15 cellular contexts compared by ENCODE assay signal in the genomic region with DNA sequence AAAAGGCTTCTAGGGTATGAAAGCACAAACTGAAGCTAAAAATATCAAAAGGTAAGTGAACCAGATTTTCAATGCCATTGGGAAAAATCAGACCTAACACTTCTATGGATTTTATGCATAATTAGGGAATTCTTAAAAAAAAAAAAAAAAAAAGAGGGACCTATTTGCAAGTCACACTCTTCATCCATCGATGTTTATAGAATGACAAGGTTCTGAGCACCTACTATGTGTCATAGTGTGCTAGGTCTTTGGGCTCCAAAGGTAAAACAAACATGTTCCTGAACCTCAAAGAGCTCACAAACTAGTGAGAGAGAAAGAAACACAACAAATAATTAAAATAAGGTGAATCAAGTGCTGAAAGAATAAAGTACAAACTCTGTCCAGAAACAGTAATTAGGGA. TPM values are rescaled to one million over a fixed set of nuclear protein-coding genes. Genes with fewer than 3 reads are reported as not detected.
DNase-seq lines count a peak whose midpoint lies in the region; ATAC-seq and TF ChIP-seq lines count a peak whose summit lies in the region.
"Had no signal": no experiment of that assay in that cellular context is flagged by ENCODE, and none has a peak within 500 bp of the region (broad histone marks: within the 10 kb centered on the region; RNA-seq: fewer than 3 reads in every experiment).

No MANE protein-coding gene starts in this region.

- no peak overlapping the region for H3K9ac ChIP-seq in skeletal muscle satellite cell (ENCODE audit: low read depth, low read length)

- no peak for ATAC-seq in activated T-cell treated with anti-CD3 and anti-CD28 coated beads, Interleukin-2, amount 50 U/mL, for 4 hours
- no peak for ATAC-seq in WTC11
- ATAC-seq in GM19035 (IDR thresholded peaks at IDR 0.05; ENCODE audit: unreplicated experiment): no peak
- ATAC-seq: gastrocnemius medialis, Right ventricle myocardium inferior had no signal

- peaks cover 26% of the 10 kb centered on the region for H3K36me3 Mint-ChIP-seq in activated T-cell treated with anti-CD3 and anti-CD28 coated beads, Interleukin-2, amount 50 U/mL, for 4 hours (ENCODE audit: insufficient read depth)
- H3K36me3 Mint-ChIP-seq in WTC11: peaks cover 24% of the 10 kb centered on the region
- no peaks in the 10 kb centered on the region for H3K36me3 Mint-ChIP-seq in glutamatergic neuron (ENCODE audit: unreplicated experiment)

- CTCF ChIA-PET in WTC11 (lab: Charles Lee): interaction anchor here (2.3 kb wide), 1 partner anchor 40 kb away, joined by 12 read pairs; no protein-coding TSS in a partner anchor

- no peaks in the 10 kb centered on the region for H3K9me3 ChIP-seq in skeletal muscle satellite cell (replicated peaks; ENCODE audit: low read length)
- H3K9me3 ChIP-seq: gastrocnemius medialis, vagina had no signal

- H3K27me3 Mint-ChIP-seq in activated T-cell treated with anti-CD3 and anti-CD28 coated beads, Interleukin-2, amount 50 U/mL, for 4 hours (ENCODE audit: low read depth): no peaks in the 10 kb centered on the region
- no peaks in the 10 kb centered on the region for H3K27me3 Mint-ChIP-seq in WTC11 (ENCODE audit: low read depth)
- no peaks in the 10 kb centered on the region for H3K27me3 Mint-ChIP-seq in glutamatergic neuron (ENCODE audit: unreplicated experiment)

- peak overlapping the region; percentile 91 for H3K4me2 ChIP-seq in skeletal muscle satellite cell (ENCODE audit: low read length)

- peak overlapping the region; percentile 87 for H3K4me3 Mint-ChIP-seq in activated T-cell treated with anti-CD3 and anti-CD28 coated beads, Interleukin-2, amount 50 U/mL, for 4 hours
- peak overlapping the region; percentile 97 for H3K4me3 Mint-ChIP-seq in WTC11
- peak overlapping the region; percentile 40 for H3K4me3 Mint-ChIP-seq in glutamatergic neuron (ENCODE audit: unreplicated experiment)

- peaks cover 23% of the 10 kb centered on the region for H3K4me1 Mint-ChIP-seq in activated T-cell treated with anti-CD3 and anti-CD28 coated beads, Interleukin-2, amount 50 U/mL, for 4 hours (ENCODE audit: low read depth)
- H3K4me1 Mint-ChIP-seq in WTC11: peaks cover 16% of the 10 kb centered on the region
- peaks cover 10% of the 10 kb centered on the region for H3K4me1 Mint-ChIP-seq in glutamatergic neuron (ENCODE audit: low read depth, unreplicated experiment)

- H3K9me3 Mint-ChIP-seq in activated T-cell treated with anti-CD3 and anti-CD28 coated beads, Interleukin-2, amount 50 U/mL, for 4 hours: no peaks in the 10 kb centered on the region
- no peaks in the 10 kb centered on the region for H3K9me3 Mint-ChIP-seq in WTC11
- H3K9me3 Mint-ChIP-seq in glutamatergic neuron (ENCODE audit: unreplicated experiment): peaks cover 7% of the 10 kb centered on the region

- no peak overlapping the region for H3K4me3 ChIP-seq in skeletal muscle satellite cell (ENCODE audit: low read length)
- H3K4me3 ChIP-seq: gastrocnemius medialis, vagina had no signal

- no peak for DNase-seq in activated T-cell treated with anti-CD3 and anti-CD28 coated beads, Interleukin-2, amount 50 U/mL, for 4 hours
- no peak for DNase-seq in activated T-cell treated with anti-CD3 and anti-CD28 coated beads for 4 hours
- DNase-seq in WTC11 (ENCODE audit: low spot score): no peak
- no peak for DNase-seq in glutamatergic neuron
- no peak for DNase-seq in NCI-H69 (lab: John Stamatoyannopoulos, UW)
- DNase-seq in stimulated activated CD4-positive, alpha-beta T cell treated with anti-CD3 and anti-CD28 coated beads, Interleukin-15, amount 100 ng/mL, for 24 hours: no peak
- DNase-seq: activated CD4-positive, CD25-positive, alpha-beta regulatory T cell; activated naive CD4-positive, alpha-beta T cell treated with Interleukin-2 at 50 U/mL for 16 hours; dermis blood vessel endothelial cell; gastrocnemius medialis; nucleus accumbens had no signal

- H3K4me1 ChIP-seq in skeletal muscle satellite cell (ENCODE audit: control insufficient read depth, insufficient read depth, low read length): peaks cover 37% of the 10 kb centered on the region

- POLR2A ChIA-PET in WTC11 (lab: Charles Lee): no interaction called here

- H3K27ac Mint-ChIP-seq in WTC11: no peak overlapping the region
- no peak overlapping the region for H3K27ac Mint-ChIP-seq in glutamatergic neuron (ENCODE audit: unreplicated experiment)

- H3K27me3 ChIP-seq in skeletal muscle satellite cell (ENCODE audit: control insufficient read depth, insufficient read depth, low read length): no peaks in the 10 kb centered on the region
- H3K27me3 ChIP-seq: gastrocnemius medialis, vagina had no signal

- peaks cover 38% of the 10 kb centered on the region for H3K36me3 ChIP-seq in skeletal muscle satellite cell (ENCODE audit: insufficient read depth, low read length)

- TF ChIP-seq CTCF in WTC11 (IDR thresholded peaks at IDR 0.05): no peak
- no peak for TF ChIP-seq CTCF in glutamatergic neuron (IDR thresholded peaks at IDR 0.05; ENCODE audit: partially characterized antibody, unreplicated experiment)

TF ChIP-seq in WTC11, 78 proteins besides CTCF, POLR2A, EP300 and RAD21 (continues in another document):
- TF ChIP-seq ATF3 (CRISPR knock-in tag; conservative IDR thresholded peaks at IDR 0.05) (no peak), NFE2L1 (CRISPR knock-in tag; IDR thresholded peaks at IDR 0.05) (no peak), ZNF138 (CRISPR knock-in tag; conservative IDR thresholded peaks at IDR 0.05) (no peak), SMAD3 (CRISPR knock-in tag; IDR thresholded peaks at IDR 0.05; ENCODE audit: borderline replicate concordance) (no peak), RELA (CRISPR knock-in tag; IDR thresholded peaks at IDR 0.05; ENCODE audit: borderline replicate concordance) (no peak), ZNF416 (CRISPR knock-in tag; IDR thresholded peaks at IDR 0.05) (no peak), E2F5 (CRISPR knock-in tag; IDR thresholded peaks at IDR 0.05) (no peak), GABPB1 (CRISPR knock-in tag; IDR thresholded peaks at IDR 0.05) (no peak), ETV6 (CRISPR knock-in tag; IDR thresholded peaks at IDR 0.05) (no peak)
- TF ChIP-seq, protein P1, sequence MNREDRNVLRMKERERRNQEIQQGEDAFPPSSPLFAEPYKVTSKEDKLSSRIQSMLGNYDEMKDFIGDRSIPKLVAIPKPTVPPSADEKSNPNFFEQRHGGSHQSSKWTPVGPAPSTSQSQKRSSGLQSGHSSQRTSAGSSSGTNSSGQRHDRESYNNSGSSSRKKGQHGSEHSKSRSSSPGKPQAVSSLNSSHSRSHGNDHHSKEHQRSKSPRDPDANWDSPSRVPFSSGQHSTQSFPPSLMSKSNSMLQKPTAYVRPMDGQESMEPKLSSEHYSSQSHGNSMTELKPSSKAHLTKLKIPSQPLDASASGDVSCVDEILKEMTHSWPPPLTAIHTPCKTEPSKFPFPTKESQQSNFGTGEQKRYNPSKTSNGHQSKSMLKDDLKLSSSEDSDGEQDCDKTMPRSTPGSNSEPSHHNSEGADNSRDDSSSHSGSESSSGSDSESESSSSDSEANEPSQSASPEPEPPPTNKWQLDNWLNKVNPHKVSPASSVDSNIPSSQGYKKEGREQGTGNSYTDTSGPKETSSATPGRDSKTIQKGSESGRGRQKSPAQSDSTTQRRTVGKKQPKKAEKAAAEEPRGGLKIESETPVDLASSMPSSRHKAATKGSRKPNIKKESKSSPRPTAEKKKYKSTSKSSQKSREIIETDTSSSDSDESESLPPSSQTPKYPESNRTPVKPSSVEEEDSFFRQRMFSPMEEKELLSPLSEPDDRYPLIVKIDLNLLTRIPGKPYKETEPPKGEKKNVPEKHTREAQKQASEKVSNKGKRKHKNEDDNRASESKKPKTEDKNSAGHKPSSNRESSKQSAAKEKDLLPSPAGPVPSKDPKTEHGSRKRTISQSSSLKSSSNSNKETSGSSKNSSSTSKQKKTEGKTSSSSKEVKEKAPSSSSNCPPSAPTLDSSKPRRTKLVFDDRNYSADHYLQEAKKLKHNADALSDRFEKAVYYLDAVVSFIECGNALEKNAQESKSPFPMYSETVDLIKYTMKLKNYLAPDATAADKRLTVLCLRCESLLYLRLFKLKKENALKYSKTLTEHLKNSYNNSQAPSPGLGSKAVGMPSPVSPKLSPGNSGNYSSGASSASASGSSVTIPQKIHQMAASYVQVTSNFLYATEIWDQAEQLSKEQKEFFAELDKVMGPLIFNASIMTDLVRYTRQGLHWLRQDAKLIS (CRISPR knock-in tag; IDR thresholded peaks at IDR 0.05; ENCODE audit: borderline replicate concordance): no peak
- TF ChIP-seq, protein P2, sequence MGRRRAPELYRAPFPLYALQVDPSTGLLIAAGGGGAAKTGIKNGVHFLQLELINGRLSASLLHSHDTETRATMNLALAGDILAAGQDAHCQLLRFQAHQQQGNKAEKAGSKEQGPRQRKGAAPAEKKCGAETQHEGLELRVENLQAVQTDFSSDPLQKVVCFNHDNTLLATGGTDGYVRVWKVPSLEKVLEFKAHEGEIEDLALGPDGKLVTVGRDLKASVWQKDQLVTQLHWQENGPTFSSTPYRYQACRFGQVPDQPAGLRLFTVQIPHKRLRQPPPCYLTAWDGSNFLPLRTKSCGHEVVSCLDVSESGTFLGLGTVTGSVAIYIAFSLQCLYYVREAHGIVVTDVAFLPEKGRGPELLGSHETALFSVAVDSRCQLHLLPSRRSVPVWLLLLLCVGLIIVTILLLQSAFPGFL (CRISPR knock-in tag; IDR thresholded peaks at IDR 0.05; ENCODE audit: borderline replicate concordance): no peak
- TF ChIP-seq, protein P3, sequence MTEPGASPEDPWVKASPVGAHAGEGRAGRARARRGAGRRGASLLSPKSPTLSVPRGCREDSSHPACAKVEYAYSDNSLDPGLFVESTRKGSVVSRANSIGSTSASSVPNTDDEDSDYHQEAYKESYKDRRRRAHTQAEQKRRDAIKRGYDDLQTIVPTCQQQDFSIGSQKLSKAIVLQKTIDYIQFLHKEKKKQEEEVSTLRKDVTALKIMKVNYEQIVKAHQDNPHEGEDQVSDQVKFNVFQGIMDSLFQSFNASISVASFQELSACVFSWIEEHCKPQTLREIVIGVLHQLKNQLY (CRISPR knock-in tag; IDR thresholded peaks at IDR 0.05): no peak

RNA-seq across cellular contexts. Expression of gene HEATR6, which starts 1.9 kb away (rescaled TPM):
- 10 to 100 TPM; 21.7 to 30.1 (median 22.5) TPM for total RNA-seq in activated T-cell treated with anti-CD3 and anti-CD28 coated beads, Interleukin-2, amount 50 U/mL, for 4 hours
- total RNA-seq in WTC11 (2021) (20.7 to 23.1 TPM (median 21.3 TPM) in 3 replicates), glutamatergic neuron (ENCODE audit: unreplicated experiment) (28.0 TPM)
- 10.9 and 17.2 TPM in 2 replicates for total RNA-seq in skeletal muscle satellite cell (2012; rRNA removed)

Comparison
In these comparisons a context has a peak if more than half of its experiments do, and no peak if none do; other contexts are left out.
1. H3K4me3 Mint-ChIP-seq: peak in every context shown above with its lines; median percentile 97 in WTC11; 87 in activated T-cell treated with anti-CD3 and anti-CD28 coated beads, Interleukin-2, amount 50 U/mL, for 4 hours; 40 in glutamatergic neuron.